Comparison of ENCODE assay signal across 15 cellular contexts in the genomic region with DNA sequence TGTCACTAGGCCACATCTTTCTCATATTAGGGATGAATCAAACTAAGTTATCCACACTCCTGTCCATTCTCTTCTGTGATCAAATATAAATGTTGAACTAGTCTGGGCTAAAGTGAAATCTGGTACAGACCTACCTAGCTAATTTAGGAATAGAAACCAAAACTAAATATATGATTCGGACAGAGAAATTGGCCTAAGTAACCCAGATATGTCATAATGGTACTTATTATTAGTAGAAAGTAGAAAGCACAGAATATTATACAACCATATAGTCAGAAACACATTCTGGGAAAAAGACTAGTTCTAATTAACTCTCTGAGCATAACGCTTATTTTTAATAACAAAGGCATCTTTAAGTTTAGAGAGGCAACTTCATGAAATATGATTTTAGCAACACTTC.
A peak's percentile ranks its signal among the peaks of the same experiment; 100 is the strongest.
DNase-seq lines count a peak whose midpoint lies in the region; ATAC-seq, FAIRE-seq and TF ChIP-seq lines count a peak whose summit lies in the region.
"Had no signal": no experiment of that assay in that cellular context is flagged by ENCODE, and none has a peak within 500 bp of the region (broad histone marks: within the 10 kb centered on the region; RNA-seq: fewer than 3 reads in every experiment).

No MANE protein-coding gene starts in this region.

- intact Hi-C loops in activated CD8-positive, alpha-beta T cell treated with anti-CD3 and anti-CD28 coated beads for 36 hours (cut with micrococcal nuclease), result no loop called here
- intact Hi-C loops in HepG2 (cut with micrococcal nuclease; ENCODE audit: unreplicated experiment), result no loop called here

- H3K27ac ChIP-seq in HepG2 (ENCODE audit: extremely low read length, insufficient read depth, low read length), result no peak overlapping the region
- H3K27ac ChIP-seq: thyroid gland had no signal

- no peaks in the 10 kb centered on the region for H3K9me3 Mint-ChIP-seq in HFFc6
- H3K9me3 Mint-ChIP-seq in activated CD8-positive, alpha-beta T cell treated with anti-CD3 and anti-CD28 coated beads for 36 hours, result no peaks in the 10 kb centered on the region
- H3K9me3 Mint-ChIP-seq: T-helper 1 cell treated with Interleukin-12 subunit alpha and Interleukin-12 subunit beta and Interleukin-4 antibody, amounts not matched to agents 30 μg/mL and 1 μg/mL, for 36 hours had no signal

- TF ChIP-seq EP300 in HepG2 (IDR thresholded peaks at IDR 0.05; ENCODE audit: low read depth in 2 of 2, low read length in 2 of 2) (no peak), HepG2 (CRISPR knock-in tag; IDR thresholded peaks at IDR 0.05; ENCODE audit: borderline replicate concordance) (no peak)

- no peaks in the 10 kb centered on the region for H3K27me3 ChIP-seq in HepG2 (ENCODE audit: control insufficient read depth in 1 of 2, insufficient read depth in 2 of 2, low read length in 2 of 2)
- H3K27me3 ChIP-seq: thyroid gland had no signal

- no peaks in the 10 kb centered on the region for H4K20me1 ChIP-seq in HepG2 (ENCODE audit: insufficient read depth, low read length)

- H3K36me3 ChIP-seq in HepG2 (replicated peaks in 1 of 2; ENCODE audit: control insufficient read depth in 1 of 2, insufficient read depth in 2 of 2, low read length in 2 of 2), result no peaks in the 10 kb centered on the region
- H3K36me3 ChIP-seq: thyroid gland had no signal

- no peaks in the 10 kb centered on the region for H3K36me3 Mint-ChIP-seq in HFFc6 (ENCODE audit: low read depth)
- H3K36me3 Mint-ChIP-seq in activated CD8-positive, alpha-beta T cell treated with anti-CD3 and anti-CD28 coated beads for 36 hours (ENCODE audit: low read depth), result no peaks in the 10 kb centered on the region
- H3K36me3 Mint-ChIP-seq: natural killer cell had no signal

- POLR2A ChIA-PET in activated CD8-positive, alpha-beta T cell treated with anti-CD3 and anti-CD28 coated beads for 36 hours (lab: Charles Lee), result no interaction called here
- POLR2A ChIA-PET in HepG2 (lab: Yijun Ruan, JAX), result no interaction called here

- in situ Hi-C loops in GM13977 (cut with MboI; ENCODE audit: low pct_unique_long_range_greater_than_20kb, low sequenced_read_pairs, unreplicated experiment) (no loop called here), HepG2 (cut with HindIII; ENCODE audit: extremely low pct_ligation_motif_present, low pct_unique_long_range_greater_than_20kb) (no loop called here)

- no peaks in the 10 kb centered on the region for H3K79me2 ChIP-seq in HepG2 (ENCODE audit: insufficient read depth, low read length)

- no peak overlapping the region for H3K4me2 ChIP-seq in HepG2 (ENCODE audit: low read depth, low read length)

- H3K27me3 Mint-ChIP-seq in HFFc6 (ENCODE audit: insufficient read depth), result no peaks in the 10 kb centered on the region; the same call in 1 of the 2 replicates
- no peaks in the 10 kb centered on the region for H3K27me3 Mint-ChIP-seq in activated CD8-positive, alpha-beta T cell treated with anti-CD3 and anti-CD28 coated beads for 36 hours

- no peak for TF ChIP-seq RAD21 in HepG2 (CRISPR knock-in tag; IDR thresholded peaks at IDR 0.05)

- H3K4me3 ChIP-seq in HepG2 (replicated peaks in 1 of 3; ENCODE audit: insufficient read depth in 1 of 3, low read depth in 2 of 3, low read length in 3 of 3), result no peak overlapping the region
- H3K4me3 ChIP-seq: thyroid gland had no signal

- H3K27ac Mint-ChIP-seq in HFFc6, result no peak overlapping the region
- no peak overlapping the region for H3K27ac Mint-ChIP-seq in activated CD8-positive, alpha-beta T cell treated with anti-CD3 and anti-CD28 coated beads for 36 hours
- H3K27ac Mint-ChIP-seq: natural killer cell; T-helper 1 cell treated with Interleukin-12 subunit alpha and Interleukin-12 subunit beta and Interleukin-4 antibody, amounts not matched to agents 30 μg/mL and 1 μg/mL, for 36 hours had no signal

- H2AFZ ChIP-seq in HepG2 (ENCODE audit: low read length), result no peak overlapping the region

- CTCF ChIA-PET in activated CD8-positive, alpha-beta T cell treated with anti-CD3 and anti-CD28 coated beads for 36 hours (lab: Charles Lee), result no interaction called here
- CTCF ChIA-PET in HepG2 (lab: Yijun Ruan, JAX; ENCODE audit: low intra/inter-chr PET ratio, low total read pairs), result no interaction called here

- peaks cover 10% of the 10 kb centered on the region for H3K4me1 Mint-ChIP-seq in HFFc6 (ENCODE audit: low read depth)
- H3K4me1 Mint-ChIP-seq in activated CD8-positive, alpha-beta T cell treated with anti-CD3 and anti-CD28 coated beads for 36 hours (ENCODE audit: low read depth), result no peaks in the 10 kb centered on the region
- H3K4me1 Mint-ChIP-seq: natural killer cell had no signal

- no peak for FAIRE-seq in HepG2 (lab: Jason Lieb, UNC)
- FAIRE-seq: keratinocyte had no signal

- no peak for TF ChIP-seq POLR2A in HepG2 (IDR thresholded peaks at IDR 0.05; ENCODE audit: insufficient read depth in 1 of 2, low read depth in 2 of 2, low read length in 2 of 2)

- DNase-seq in GM13977 (ENCODE audit: low spot score) (peak; percentile 9), HFFc6 (no peak), NCI-H774 (lab: John Stamatoyannopoulos, UW) (no peak), HepG2 (ENCODE audit: low spot score) (no peak)
- DNase-seq in activated CD8-positive, alpha-beta T cell treated with anti-CD3 and anti-CD28 coated beads for 36 hours, result no peak
- DNase-seq: KG1, natural killer cell, NCI-H2081, thyroid gland had no signal

- TF ChIP-seq CTCF in GM13977 (IDR thresholded peaks at IDR 0.05; ENCODE audit: extremely low read depth, insufficient read depth, missing control alignments), result no peak
- no peak for TF ChIP-seq CTCF in HFFc6 (IDR thresholded peaks at IDR 0.05)
- no peak for TF ChIP-seq CTCF in activated CD8-positive, alpha-beta T cell treated with anti-CD3 and anti-CD28 coated beads for 36 hours (IDR thresholded peaks at IDR 0.05)
- TF ChIP-seq CTCF in HepG2 (CRISPR knock-in tag; IDR thresholded peaks at IDR 0.05), result no peak

- no TSS peak for BruUV-seq in HepG2 (replicated peaks; lab: Mats Ljungman, UMichigan)

- ATAC-seq in GM19397 (IDR thresholded peaks at IDR 0.05; ENCODE audit: unreplicated experiment) (peak; percentile 70), HG02678 (IDR thresholded peaks at IDR 0.05; ENCODE audit: unreplicated experiment) (peak; percentile 88), HG03342 (IDR thresholded peaks at IDR 0.05; ENCODE audit: unreplicated experiment) (peak; percentile 89), HepG2 (no peak)
- no peak for ATAC-seq in activated CD8-positive, alpha-beta T cell treated with anti-CD3 and anti-CD28 coated beads for 36 hours
- ATAC-seq: natural killer cell, Panc1 had no signal

- no peak overlapping the region for H3K4me3 Mint-ChIP-seq in HFFc6
- no peak overlapping the region for H3K4me3 Mint-ChIP-seq in activated CD8-positive, alpha-beta T cell treated with anti-CD3 and anti-CD28 coated beads for 36 hours
- H3K4me3 Mint-ChIP-seq: natural killer cell; T-helper 1 cell treated with Interleukin-12 subunit alpha and Interleukin-12 subunit beta and Interleukin-4 antibody, amounts not matched to agents 30 μg/mL and 1 μg/mL, for 36 hours had no signal

- H3K4me1 ChIP-seq in HepG2 (ENCODE audit: insufficient read depth, low read length), result no peaks in the 10 kb centered on the region
- H3K4me1 ChIP-seq: thyroid gland had no signal

- no peaks in the 10 kb centered on the region for H3K9me3 ChIP-seq in HepG2 (ENCODE audit: low read length)
- H3K9me3 ChIP-seq: thyroid gland had no signal

- no peak overlapping the region for H3K9ac ChIP-seq in HepG2 (ENCODE audit: insufficient read depth, low read depth, low read length)

- 6% methylated on average over 2 of the region's 2 CpGs for WGBS in HepG2 (ENCODE audit: low lambda C conversion rate)

TF ChIP-seq in HepG2, 621 proteins besides CTCF, POLR2A, EP300 and RAD21 (continues in another document):
- TF ChIP-seq ZFP62 (CRISPR knock-in tag; IDR thresholded peaks at IDR 0.05) (no peak), KMT2A (CRISPR knock-in tag; IDR thresholded peaks at IDR 0.05) (no peak), MTF2 (CRISPR knock-in tag; IDR thresholded peaks at IDR 0.05; ENCODE audit: borderline replicate concordance) (no peak), ZNF264 (CRISPR knock-in tag; IDR thresholded peaks at IDR 0.05) (no peak), ZNF10 (CRISPR knock-in tag; IDR thresholded peaks at IDR 0.05; ENCODE audit: borderline replicate concordance, low read depth) (no peak)
- TF ChIP-seq, protein P1, sequence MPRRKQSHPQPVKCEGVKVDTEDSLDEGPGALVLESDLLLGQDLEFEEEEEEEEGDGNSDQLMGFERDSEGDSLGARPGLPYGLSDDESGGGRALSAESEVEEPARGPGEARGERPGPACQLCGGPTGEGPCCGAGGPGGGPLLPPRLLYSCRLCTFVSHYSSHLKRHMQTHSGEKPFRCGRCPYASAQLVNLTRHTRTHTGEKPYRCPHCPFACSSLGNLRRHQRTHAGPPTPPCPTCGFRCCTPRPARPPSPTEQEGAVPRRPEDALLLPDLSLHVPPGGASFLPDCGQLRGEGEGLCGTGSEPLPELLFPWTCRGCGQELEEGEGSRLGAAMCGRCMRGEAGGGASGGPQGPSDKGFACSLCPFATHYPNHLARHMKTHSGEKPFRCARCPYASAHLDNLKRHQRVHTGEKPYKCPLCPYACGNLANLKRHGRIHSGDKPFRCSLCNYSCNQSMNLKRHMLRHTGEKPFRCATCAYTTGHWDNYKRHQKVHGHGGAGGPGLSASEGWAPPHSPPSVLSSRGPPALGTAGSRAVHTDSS (CRISPR knock-in tag; conservative IDR thresholded peaks at IDR 0.05), result no peak
- TF ChIP-seq, protein P2, sequence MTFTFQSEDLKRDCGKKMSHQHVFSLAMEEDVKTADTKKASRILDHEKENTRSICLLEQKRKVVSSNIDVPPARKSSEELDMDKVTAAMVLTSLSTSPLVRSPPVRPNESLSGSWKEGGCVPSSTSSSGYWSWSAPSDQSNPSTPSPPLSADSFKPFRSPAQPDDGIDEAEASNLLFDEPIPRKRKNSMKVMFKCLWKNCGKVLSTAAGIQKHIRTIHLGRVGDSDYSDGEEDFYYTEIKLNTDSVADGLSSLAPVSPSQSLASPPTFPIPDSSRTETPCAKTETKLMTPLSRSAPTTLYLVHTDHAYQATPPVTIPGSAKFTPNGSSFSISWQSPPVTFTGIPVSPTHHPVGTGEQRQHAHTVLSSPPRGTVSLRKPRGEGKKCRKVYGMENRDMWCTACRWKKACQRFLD (CRISPR knock-in tag; IDR thresholded peaks at IDR 0.05; ENCODE audit: borderline replicate concordance), result no peak
- TF ChIP-seq, protein P3, sequence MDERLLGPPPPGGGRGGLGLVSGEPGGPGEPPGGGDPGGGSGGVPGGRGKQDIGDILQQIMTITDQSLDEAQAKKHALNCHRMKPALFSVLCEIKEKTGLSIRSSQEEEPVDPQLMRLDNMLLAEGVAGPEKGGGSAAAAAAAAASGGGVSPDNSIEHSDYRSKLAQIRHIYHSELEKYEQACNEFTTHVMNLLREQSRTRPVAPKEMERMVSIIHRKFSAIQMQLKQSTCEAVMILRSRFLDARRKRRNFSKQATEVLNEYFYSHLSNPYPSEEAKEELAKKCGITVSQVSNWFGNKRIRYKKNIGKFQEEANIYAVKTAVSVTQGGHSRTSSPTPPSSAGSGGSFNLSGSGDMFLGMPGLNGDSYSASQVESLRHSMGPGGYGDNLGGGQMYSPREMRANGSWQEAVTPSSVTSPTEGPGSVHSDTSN (CRISPR knock-in tag; IDR thresholded peaks at IDR 0.05), result no peak

Comparison
In these comparisons a context has a peak if more than half of its experiments do, and no peak if none do; other contexts are left out.
1. ATAC-seq: peak in GM19397 (single experiment), HG02678 (single experiment) and HG03342 (single experiment); none in activated CD8-positive, alpha-beta T cell treated with anti-CD3 and anti-CD28 coated beads for 36 hours (single experiment) and HepG2 (single experiment).